Comparison of ENCODE assay signal across 22 cellular contexts in the genomic region with DNA sequence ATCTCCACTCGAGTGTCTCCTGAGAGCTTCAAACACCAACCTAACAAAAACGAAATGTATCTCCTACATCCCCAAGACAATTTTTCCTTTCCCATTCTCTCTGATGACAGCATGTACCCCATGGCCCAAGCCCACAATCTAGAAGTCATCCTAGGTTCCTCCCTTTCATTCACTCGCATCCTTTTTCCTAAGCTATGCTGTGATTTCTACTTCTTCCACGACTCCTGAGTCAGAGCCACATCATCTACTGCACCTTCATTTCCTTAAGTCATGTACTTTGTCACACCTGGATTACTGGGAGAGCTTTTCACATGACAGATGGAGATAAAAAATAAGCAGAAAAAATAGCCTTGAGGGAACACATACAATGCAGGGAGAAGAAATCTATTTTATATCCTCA. TPM values are rescaled to one million over a fixed set of nuclear protein-coding genes. Genes with fewer than 3 reads are reported as not detected.
DNase-seq lines count a peak whose midpoint lies in the region; ATAC-seq, FAIRE-seq and TF ChIP-seq lines count a peak whose summit lies in the region.
"Had no signal": no experiment of that assay in that cellular context is flagged by ENCODE, and none has a peak within 500 bp of the region (broad histone marks: within the 10 kb centered on the region; RNA-seq: fewer than 3 reads in every experiment).

No MANE protein-coding gene starts in this region.

- H3K27me3 ChIP-seq in bronchial epithelial cell (ENCODE audit: control insufficient read depth, insufficient read depth, low read length) (no peaks in the 10 kb centered on the region), fibroblast of lung (ENCODE audit: control insufficient read depth, insufficient read depth, low read length) (no peaks in the 10 kb centered on the region), mesenchymal stem cell (ENCODE audit: control insufficient read depth in 1 of 2, insufficient read depth in 1 of 2, low read length in 2 of 2) (no peaks in the 10 kb centered on the region), Peyer's patch (no peaks in the 10 kb centered on the region)
- no peaks in the 10 kb centered on the region for H3K27me3 ChIP-seq in CD8-positive, alpha-beta memory T cell (ENCODE audit: insufficient read depth, low read length, poor library complexity, severe bottlenecking)
- H3K27me3 ChIP-seq: BE2C had no signal

- ATAC-seq in GM18867 (IDR thresholded peaks at IDR 0.05; ENCODE audit: unreplicated experiment), result no peak
- ATAC-seq: GM23338, HepG2 had no signal

- H3K4me2 ChIP-seq in fibroblast of lung (ENCODE audit: extremely low read depth, insufficient read depth, low read length), result no peak overlapping the region
- H3K4me2 ChIP-seq in mesenchymal stem cell (ENCODE audit: low read length, poor library complexity, severe bottlenecking), result no peak overlapping the region
- H3K4me2 ChIP-seq: GM23338 had no signal

- peaks cover 2 to 4% of the 10 kb centered on the region in 2 donors for H3K27me3 Mint-ChIP-seq in CD8-positive, alpha-beta memory T cell

- H3K36me3 ChIP-seq in bronchial epithelial cell (ENCODE audit: control insufficient read depth, insufficient read depth, low read length) (no peaks in the 10 kb centered on the region), fibroblast of lung (ENCODE audit: control insufficient read depth, insufficient read depth, low read length) (no peaks in the 10 kb centered on the region), mesenchymal stem cell (ENCODE audit: control insufficient read depth in 1 of 2, insufficient read depth in 2 of 2, low read depth in 1 of 2, low read length in 2 of 2) (no peaks in the 10 kb centered on the region), Peyer's patch (no peaks in the 10 kb centered on the region)
- no peaks in the 10 kb centered on the region for H3K36me3 ChIP-seq in CD8-positive, alpha-beta memory T cell (ENCODE audit: insufficient read depth, low read length)
- H3K36me3 ChIP-seq: BE2C had no signal

- CTCF ChIA-PET in CD8-positive, alpha-beta memory T cell (lab: Charles Lee), result no interaction called here

- peaks cover 0 to 2% (median 0%) of the 10 kb centered on the region in 3 donors for H3K36me3 Mint-ChIP-seq in CD8-positive, alpha-beta memory T cell
- H3K36me3 Mint-ChIP-seq: CD4-positive, CD25-positive, alpha-beta regulatory T cell; IgD-negative memory B cell had no signal

- H3K14ac ChIP-seq in mesenchymal stem cell (ENCODE audit: low read length in 2 of 2), result no peak overlapping the region

- no peak overlapping the region for H2AK5ac ChIP-seq in mesenchymal stem cell (ENCODE audit: low read length, severe bottlenecking)

- no peak overlapping the region for H4K8ac ChIP-seq in mesenchymal stem cell (ENCODE audit: low read length)

- H3K4me1 Mint-ChIP-seq in CD8-positive, alpha-beta memory T cell, result no peaks in the 10 kb centered on the region
- H3K4me1 Mint-ChIP-seq: CD4-positive, CD25-positive, alpha-beta regulatory T cell; GM23338 had no signal

- H3K4ac ChIP-seq in mesenchymal stem cell (ENCODE audit: low read depth in 1 of 2, low read length in 2 of 2), result no peak overlapping the region

- H3K79me2 ChIP-seq in fibroblast of lung (ENCODE audit: control insufficient read depth, insufficient read depth, low read length), result no peaks in the 10 kb centered on the region

- H3K9me3 ChIP-seq in fibroblast of lung (ENCODE audit: control insufficient read depth, insufficient read depth, low read depth, low read length) (no peaks in the 10 kb centered on the region), mesenchymal stem cell (ENCODE audit: control insufficient read depth, low read length) (no peaks in the 10 kb centered on the region), Peyer's patch (no peaks in the 10 kb centered on the region)
- H3K9me3 ChIP-seq in CD8-positive, alpha-beta memory T cell (ENCODE audit: low read length), result no peaks in the 10 kb centered on the region
- H3K9me3 ChIP-seq: BE2C, Caco-2 had no signal

- WGBS in mesenchymal stem cell, result 75% methylated on average over 3 of the region's 4 CpGs

- no peak overlapping the region for H3K4me3 ChIP-seq in bronchial epithelial cell (ENCODE audit: low read depth, low read length)
- no peak overlapping the region for H3K4me3 ChIP-seq in fibroblast of lung (replicated peaks in 1 of 4; ENCODE audit: control extremely low read depth in 1 of 4, insufficient read depth in 1 of 4, low read depth in 3 of 4, low read length in 4 of 4)
- H3K4me3 ChIP-seq in mesenchymal stem cell (ENCODE audit: insufficient read depth in 1 of 2, low read depth in 1 of 2, low read length in 2 of 2), result peak overlapping the region in 1 of 2 experiments; percentile 23
- no peak overlapping the region for H3K4me3 ChIP-seq in Peyer's patch
- no peak overlapping the region for H3K4me3 ChIP-seq in coronary artery
- H3K4me3 ChIP-seq in CD8-positive, alpha-beta memory T cell (ENCODE audit: low read length), result no peak overlapping the region
- H3K4me3 ChIP-seq: GM23338 had no signal

- no peak overlapping the region for H4K91ac ChIP-seq in mesenchymal stem cell (ENCODE audit: low read length)

- H2BK5ac ChIP-seq in mesenchymal stem cell (ENCODE audit: low read depth, low read length, poor library complexity, severe bottlenecking), result no peak overlapping the region

- DNase-seq in OCI-M1 (lab: John Stamatoyannopoulos, UW) (peak; percentile 29), bronchial epithelial cell (ENCODE audit: low read depth) (peak; percentile 85), fibroblast of lung (ENCODE audit: low read depth in 2 of 2) (no peak), mesenchymal stem cell (no peak), Peyer's patch (no peak), coronary artery (ENCODE audit: low spot score) (no peak)
- DNase-seq in CD8-positive, alpha-beta memory T cell, result no peak
- DNase-seq: BE2C; C1 segment of cervical spinal cord; Caco-2; CD4-positive, CD25-positive, alpha-beta regulatory T cell; GDM1; HCEC 1CT had no signal

- H3K9ac ChIP-seq in fibroblast of lung (ENCODE audit: insufficient read depth, low read length), result no peak overlapping the region
- H3K9ac ChIP-seq in mesenchymal stem cell (ENCODE audit: low read length), result peak overlapping the region; percentile 41

- no peak overlapping the region for H3K27ac Mint-ChIP-seq in CD8-positive, alpha-beta memory T cell
- H3K27ac Mint-ChIP-seq: CD4-positive, CD25-positive, alpha-beta regulatory T cell; GM23338; IgD-negative memory B cell had no signal

- H3K79me1 ChIP-seq in mesenchymal stem cell (replicated peaks; ENCODE audit: low read length, poor library complexity, severe bottlenecking), result no peaks in the 10 kb centered on the region

- H2AFZ ChIP-seq in fibroblast of lung (ENCODE audit: low read length) (peak overlapping the region; percentile 30), mesenchymal stem cell (ENCODE audit: low read depth, low read length) (no peak overlapping the region)
- H2AFZ ChIP-seq: GM23338 had no signal

- no peak overlapping the region for H2BK15ac ChIP-seq in mesenchymal stem cell (ENCODE audit: low read depth, poor library complexity, severe bottlenecking)

- H2BK12ac ChIP-seq in mesenchymal stem cell (ENCODE audit: low read length in 2 of 2), result no peak overlapping the region

- H3K23ac ChIP-seq in mesenchymal stem cell (ENCODE audit: low read length in 2 of 2), result no peak overlapping the region

- H3K4me1 ChIP-seq in fibroblast of lung (ENCODE audit: control insufficient read depth, extremely low read depth, insufficient read depth, low read length) (no peaks in the 10 kb centered on the region), mesenchymal stem cell (ENCODE audit: control insufficient read depth, insufficient read depth, low read depth, low read length) (no peaks in the 10 kb centered on the region), Peyer's patch (no peaks in the 10 kb centered on the region)
- H3K4me1 ChIP-seq in CD8-positive, alpha-beta memory T cell (ENCODE audit: insufficient read depth, low read length), result no peaks in the 10 kb centered on the region
- H3K4me1 ChIP-seq: BE2C, Caco-2 had no signal

- H3K4me3 Mint-ChIP-seq in CD8-positive, alpha-beta memory T cell, result no peak overlapping the region
- H3K4me3 Mint-ChIP-seq: CD4-positive, CD25-positive, alpha-beta regulatory T cell; GM23338; IgD-negative memory B cell had no signal

- H3K9me3 Mint-ChIP-seq in CD8-positive, alpha-beta memory T cell, result peaks cover 0 to 2% (median 0%) of the 10 kb centered on the region in 5 donors
- H3K9me3 Mint-ChIP-seq: GM23338 had no signal

- TF ChIP-seq POLR2A in Peyer's patch (IDR thresholded peaks at IDR 0.05), result no peak

- H3K27ac ChIP-seq in fibroblast of lung (ENCODE audit: insufficient read depth, low read length) (no peak overlapping the region), mesenchymal stem cell (ENCODE audit: low read length, poor library complexity, severe bottlenecking) (no peak overlapping the region), Peyer's patch (no peak overlapping the region), coronary artery (no peak overlapping the region)
- no peak overlapping the region for H3K27ac ChIP-seq in CD8-positive, alpha-beta memory T cell (ENCODE audit: low read depth, low read length)

- TF ChIP-seq CTCF in bronchial epithelial cell (IDR thresholded peaks at IDR 0.05; ENCODE audit: insufficient read depth, low read length, severe bottlenecking) (no peak), fibroblast of lung (conservative IDR thresholded peaks at IDR 0.05 in 1 of 2, IDR thresholded peaks at IDR 0.05 in 1 of 2; ENCODE audit: low read depth in 1 of 2, low read length in 2 of 2) (no peak), Peyer's patch (IDR thresholded peaks at IDR 0.05) (no peak), coronary artery (IDR thresholded peaks at IDR 0.05) (no peak)

- H3K18ac ChIP-seq in mesenchymal stem cell (ENCODE audit: low read depth in 1 of 2, low read length in 2 of 2), result no peak overlapping the region

- H4K20me1 ChIP-seq in fibroblast of lung (ENCODE audit: control insufficient read depth, extremely low read depth, insufficient read depth, low read length), result no peaks in the 10 kb centered on the region

- FAIRE-seq in bronchial epithelial cell (lab: Jason Lieb, UNC), result no peak
- FAIRE-seq: D721Med, GM12892, GM18507, H54, HepG2 had no signal

- POLR2A ChIA-PET in CD8-positive, alpha-beta memory T cell (lab: Charles Lee), result no interaction called here

- H2BK120ac ChIP-seq in mesenchymal stem cell (ENCODE audit: low read depth, low read length), result no peak overlapping the region

RNA-seq across cellular contexts. Expression of gene C4orf36, which starts 20.1 kb away (rescaled TPM):
- 1.8 and 2.4 TPM in 2 replicates for total RNA-seq in bronchial epithelial cell
- 2.8 and 6.3 TPM in 2 replicates for total RNA-seq in fibroblast of lung
- polyA plus RNA-seq in fibroblast of lung, result 0.98 and 1.5 TPM in 2 replicates
- polyA plus RNA-seq in fibroblast of lung (2012), result 0.84 and 1.2 TPM in 2 replicates
- not detected in 2 replicates for polyA minus RNA-seq in fibroblast of lung (ENCODE audit: low replicate concordance)
- polyA plus RNA-seq in mesenchymal stem cell (2013, experiment 1 of 2), result 0.50 TPM
- polyA plus RNA-seq in mesenchymal stem cell (2013, experiment 2 of 2), result 0.12 TPM
- total RNA-seq in Peyer's patch, result 1 to 10 TPM in 2 of 4 donors, not detected in 2; 1.7 to 6.6 TPM
- not detected for total RNA-seq in CD8-positive, alpha-beta memory T cell
- not detected for polyA plus RNA-seq in CD8-positive, alpha-beta memory T cell
- total RNA-seq: A172; CD4-positive, CD25-positive, alpha-beta regulatory T cell; HepG2 had no signal
- polyA plus RNA-seq: CD4-positive, CD25-positive, alpha-beta regulatory T cell; IgD-negative memory B cell had no signal

RNA-seq across cellular contexts. Expression of gene SLC10A6, which starts 23.0 kb away (rescaled TPM):
- 10.9 and 12.1 TPM in 2 replicates for total RNA-seq in bronchial epithelial cell
- total RNA-seq in fibroblast of lung, result 0.51 and 0.66 TPM in 2 replicates
- polyA plus RNA-seq in fibroblast of lung, result not detected in 2 replicates
- polyA plus RNA-seq in fibroblast of lung (2012), result not detected in 2 replicates
- polyA minus RNA-seq in fibroblast of lung (ENCODE audit: low replicate concordance), result not detected in 2 replicates
- not detected for polyA plus RNA-seq in mesenchymal stem cell (2013, experiment 1 of 2)
- polyA plus RNA-seq in mesenchymal stem cell (2013, experiment 2 of 2), result 0.03 TPM
- under 1 TPM in 1 of 4 donors, not detected in 3; 0.54 TPM for total RNA-seq in Peyer's patch
- not detected for total RNA-seq in CD8-positive, alpha-beta memory T cell
- not detected for polyA plus RNA-seq in CD8-positive, alpha-beta memory T cell
- total RNA-seq: A172; Caco-2; CD4-positive, CD25-positive, alpha-beta regulatory T cell; GM23338; HepG2 had no signal
- polyA plus RNA-seq: CD4-positive, CD25-positive, alpha-beta regulatory T cell; GM23338; HepG2; IgD-negative memory B cell had no signal

Comparison
In these comparisons a context has a peak if more than half of its experiments do, and no peak if none do; other contexts are left out.
1. DNase-seq: peak in OCI-M1 (single experiment) and bronchial epithelial cell (single experiment); none in fibroblast of lung (0 of 2), mesenchymal stem cell (single experiment), Peyer's patch (0 of 3), coronary artery (single experiment) and CD8-positive, alpha-beta memory T cell (0 of 5).